ENCODE assay signal across 8 cellular contexts in the genomic region with DNA sequence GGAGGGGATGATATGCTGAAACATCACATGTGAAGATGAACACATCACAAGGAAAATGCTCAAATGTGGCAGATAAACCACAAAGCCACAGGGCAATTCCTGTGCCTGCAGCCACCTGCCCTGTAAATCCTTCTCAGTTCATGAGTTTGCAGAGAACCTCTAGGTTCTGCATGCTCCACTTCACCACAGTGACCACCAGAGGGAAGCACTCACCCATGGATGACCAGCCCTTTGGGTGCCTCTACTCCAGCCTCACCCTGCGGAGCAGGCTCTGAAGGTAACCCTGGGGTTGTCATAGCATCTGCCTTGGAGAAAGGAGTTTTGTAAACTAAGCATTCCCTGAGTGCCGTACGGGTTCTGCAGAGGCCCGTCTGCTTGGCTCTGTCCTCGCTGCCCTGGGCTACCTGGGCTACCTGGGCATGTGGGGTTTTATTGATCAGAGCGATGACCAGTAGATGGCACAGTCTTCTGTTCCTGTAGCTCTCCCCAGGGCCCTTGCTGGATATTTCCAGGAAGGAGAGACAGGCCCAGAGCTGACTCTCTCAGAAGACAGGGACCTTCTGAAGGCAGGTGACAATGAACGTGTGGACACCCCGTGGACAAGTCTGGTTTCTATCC. TPM values are rescaled to one million over a fixed set of nuclear protein-coding genes. Genes with fewer than 3 reads are reported as not detected.
DNase-seq lines count a peak whose midpoint lies in the region; ATAC-seq and TF ChIP-seq lines count a peak whose summit lies in the region.

No MANE protein-coding gene starts in this region.

- H3K4me2 ChIP-seq in H9 (ENCODE audit: insufficient read depth, insufficient read length, low read length) = no peak overlapping the region
- H3K4me2 ChIP-seq in SU-DHL-6 (ENCODE audit: low read depth, low read length, poor library complexity, severe bottlenecking) = no peak overlapping the region

- peak; percentile 82 for TF ChIP-seq CTCF in H9 (conservative IDR thresholded peaks at IDR 0.05)
- TF ChIP-seq CTCF in SU-DHL-6 (IDR thresholded peaks at IDR 0.05; ENCODE audit: insufficient read depth, low read length, poor library complexity, severe bottlenecking) = peak; percentile 37
- peak; percentile 63 for TF ChIP-seq CTCF in left ventricle myocardium inferior (IDR thresholded peaks at IDR 0.05; ENCODE audit: borderline replicate concordance)
- peak in 5 of 6 experiments; percentile 30 to 56 (median 42) for TF ChIP-seq CTCF in upper lobe of left lung (IDR thresholded peaks at IDR 0.05)

- no peak overlapping the region for H2AFZ ChIP-seq in H9 (ENCODE audit: low read length)
- H2AFZ ChIP-seq in SU-DHL-6 (ENCODE audit: low read depth, low read length, severe bottlenecking) = no peak overlapping the region

- H2AK5ac ChIP-seq in H9 (ENCODE audit: insufficient read length, low read length) = no peak overlapping the region

- DNase-seq in NCI-H82 (lab: John Stamatoyannopoulos, UW) = peak; percentile 62
- DNase-seq in NCI-H82 treated with DMSO at 0.1 percent for 48 hours (lab: John Stamatoyannopoulos, UW; ENCODE audit: unreplicated experiment) = no peak
- peak; percentile 73 for DNase-seq in H9
- DNase-seq in left ventricle myocardium inferior = no peak
- no peak for DNase-seq in upper lobe of left lung

- H3K79me2 ChIP-seq in H9 (ENCODE audit: insufficient read depth, low read length) (no peaks in the 10 kb centered on the region), SU-DHL-6 (ENCODE audit: insufficient read depth, low read length) (no peaks in the 10 kb centered on the region)

- no peak overlapping the region for H4K5ac ChIP-seq in H9 (ENCODE audit: insufficient read length, low read depth, low read length)

- H2BK12ac ChIP-seq in H9 (ENCODE audit: insufficient read length, low read depth, low read length) = no peak overlapping the region

- H3K14ac ChIP-seq in H9 (ENCODE audit: insufficient read depth, low read length) = no peak overlapping the region

- H3K36me3 ChIP-seq in SU-DHL-6 (ENCODE audit: low read length) (no peaks in the 10 kb centered on the region), left ventricle myocardium inferior (no peaks in the 10 kb centered on the region), upper lobe of left lung (no peaks in the 10 kb centered on the region)

- WGBS in H9 (ENCODE audit: extremely low coverage, insufficient read length, low lambda C conversion rate) = no CpG with 5 or more reads among the region's 8 CpGs
- WGBS in upper lobe of left lung, 2 donors = 51 to 85% methylated on average over 3 to 8 of the region's 8 CpGs

- ATAC-seq in upper lobe of left lung (ENCODE audit: low FRiP score in 2 of 2) = peak; percentile 79 to 85
- ATAC-seq in HG03139 (IDR thresholded peaks at IDR 0.05; ENCODE audit: unreplicated experiment) = no peak
- ATAC-seq in GM19452 (IDR thresholded peaks at IDR 0.05; ENCODE audit: unreplicated experiment) = no peak

- intact Hi-C loops in left ventricle myocardium inferior (cut with micrococcal nuclease) = no loop called here

- H3K4me3 ChIP-seq in SU-DHL-6 (ENCODE audit: insufficient read depth, low read length, poor library complexity, severe bottlenecking) (no peak overlapping the region), left ventricle myocardium inferior (no peak overlapping the region), upper lobe of left lung (no peak overlapping the region)

- H3K36me3 Mint-ChIP-seq in H9 (ENCODE audit: insufficient read depth in 1 of 3, low read depth in 3 of 3) = no peaks in the 10 kb centered on the region

- H4K20me1 ChIP-seq in H9 (ENCODE audit: control insufficient read depth, insufficient read depth, insufficient read length) (no peaks in the 10 kb centered on the region), SU-DHL-6 (ENCODE audit: low read depth, low read length) (no peaks in the 10 kb centered on the region)

- H3K9ac ChIP-seq in H9 (ENCODE audit: extremely low read depth, insufficient read length, low read length) (no peak overlapping the region), SU-DHL-6 (ENCODE audit: low read length) (no peak overlapping the region)

- H3K27ac ChIP-seq in H9 (ENCODE audit: insufficient read length, low read depth, low read length) = no peak overlapping the region
- no peak overlapping the region for H3K27ac ChIP-seq in SU-DHL-6 (ENCODE audit: low read depth, low read length)
- H3K27ac ChIP-seq in left ventricle myocardium inferior (replicated peaks) = no peak overlapping the region
- no peak overlapping the region for H3K27ac ChIP-seq in upper lobe of left lung

- H3K4me1 ChIP-seq in H9 (ENCODE audit: insufficient read depth, low read length) (no peaks in the 10 kb centered on the region), left ventricle myocardium inferior (no peaks in the 10 kb centered on the region), upper lobe of left lung (no peaks in the 10 kb centered on the region)

- no peak overlapping the region for H3K4me3 Mint-ChIP-seq in H9

- H3K9me3 ChIP-seq in H9 (ENCODE audit: control insufficient read depth, low read depth, low read length) = no peaks in the 10 kb centered on the region
- H3K9me3 ChIP-seq in SU-DHL-6 (ENCODE audit: insufficient read depth, low read length) = no peaks in the 10 kb centered on the region
- H3K9me3 ChIP-seq in left ventricle myocardium inferior (replicated peaks) = peaks cover 8% of the 10 kb centered on the region
- H3K9me3 ChIP-seq in upper lobe of left lung = no peaks in the 10 kb centered on the region

- H4K91ac ChIP-seq in H9 (ENCODE audit: insufficient read length, low read depth, low read length) = no peak overlapping the region

- H3K79me1 ChIP-seq in H9 (ENCODE audit: insufficient read depth, low read depth, low read length, poor library complexity, severe bottlenecking) = no peaks in the 10 kb centered on the region

- H2BK120ac ChIP-seq in H9 (ENCODE audit: low read depth, low read length, poor library complexity, severe bottlenecking) = no peak overlapping the region

- H3K27me3 Mint-ChIP-seq in H9 (ENCODE audit: low read depth) = peaks cover 9% of the 10 kb centered on the region

- no peaks in the 10 kb centered on the region for H3K23me2 ChIP-seq in H9 (ENCODE audit: insufficient read length, low read depth, low read length, poor library complexity, severe bottlenecking)

- no peaks in the 10 kb centered on the region for H3K9me2 ChIP-seq in SU-DHL-6 (replicated peaks; ENCODE audit: insufficient read depth, low read length)

- no peak overlapping the region for H3K23ac ChIP-seq in H9 (ENCODE audit: insufficient read length, low read depth, low read length)

- H2BK5ac ChIP-seq in H9 (ENCODE audit: insufficient read length, low read length) = no peak overlapping the region

- no peak for TF ChIP-seq POLR2A in upper lobe of left lung (IDR thresholded peaks at IDR 0.05)

- no peak for TF ChIP-seq EP300 in upper lobe of left lung (IDR thresholded peaks at IDR 0.05)

- no peaks in the 10 kb centered on the region for H3K4me1 Mint-ChIP-seq in H9

- no peak overlapping the region for H2BK20ac ChIP-seq in H9 (ENCODE audit: low read depth, low read length, poor library complexity, severe bottlenecking)

- no peak overlapping the region for H3K18ac ChIP-seq in H9 (ENCODE audit: insufficient read length, low read depth, low read length)

- H4K8ac ChIP-seq in H9 (replicated peaks; ENCODE audit: insufficient read length, low read depth, low read length) = no peak overlapping the region

- no peak overlapping the region for H3K4ac ChIP-seq in H9 (ENCODE audit: low read depth, low read length)

- H3T11ph ChIP-seq in H9 (ENCODE audit: low read length) = no peak overlapping the region

- H2BK15ac ChIP-seq in H9 (ENCODE audit: low read depth, low read length) = no peak overlapping the region

- peaks cover 0 to 2% of the 10 kb centered on the region in 2 experiments; a peak in 3 of 5 replicates for H3K9me3 Mint-ChIP-seq in H9

- no peaks in the 10 kb centered on the region for H3K27me3 ChIP-seq in H9 (ENCODE audit: insufficient read depth, low read length)
- H3K27me3 ChIP-seq in SU-DHL-6 (ENCODE audit: low read length) = no peaks in the 10 kb centered on the region
- peaks cover 39% of the 10 kb centered on the region for H3K27me3 ChIP-seq in left ventricle myocardium inferior (ENCODE audit: low read depth)
- H3K27me3 ChIP-seq in upper lobe of left lung = no peaks in the 10 kb centered on the region

- H3K56ac ChIP-seq in H9 (ENCODE audit: insufficient read length, low read depth, low read length) = no peak overlapping the region

- H3K27ac Mint-ChIP-seq in H9 = no peak overlapping the region

- no peaks in the 10 kb centered on the region for H3F3A ChIP-seq in SU-DHL-6 (ENCODE audit: insufficient read depth)

RNA-seq across cellular contexts. Expression of a gene that starts 31.7 kb away (rescaled TPM):
- total RNA-seq in H9 (2021) = 1.7 and 1.9 TPM in 2 replicates
- total RNA-seq in left ventricle myocardium inferior = not detected
- not detected for total RNA-seq in upper lobe of left lung

RNA-seq across cellular contexts. Expression of a gene that starts 44.1 kb away (rescaled TPM):
- not detected in 2 replicates for total RNA-seq in H9 (2021)
- not detected for total RNA-seq in left ventricle myocardium inferior
- total RNA-seq in upper lobe of left lung = under 1 TPM in 3 of 6 donors, not detected in 3; 0.29 to 0.98 (median 0.47) TPM

Comparison
In these comparisons a context has a peak if more than half of its experiments do, and no peak if none do; other contexts are left out.
1. DNase-seq: peak in NCI-H82 (single experiment) and H9 (single experiment); none in NCI-H82 treated with DMSO at 0.1 percent for 48 hours (single experiment), left ventricle myocardium inferior (single experiment) and upper lobe of left lung (0 of 2).
2. ATAC-seq: peak in upper lobe of left lung (2 of 2); none in HG03139 (single experiment) and GM19452 (single experiment).
3. Peak in every context shown above with its lines, with median percentiles within 50 percentile points of each other: CTCF ChIP-seq.